1 cellular context compared by ENCODE assay signal in genomic region chr22:17910561-17911311, GRCh38.
TF ChIP-seq lines count a peak whose summit lies in the region.

No MANE protein-coding gene starts in this region.

TF ChIP-seq in HEK293, 187 proteins besides CTCF, POLR2A, EP300 and RAD21 (continued from another document and continues in another):
- TF ChIP-seq, protein P1, sequence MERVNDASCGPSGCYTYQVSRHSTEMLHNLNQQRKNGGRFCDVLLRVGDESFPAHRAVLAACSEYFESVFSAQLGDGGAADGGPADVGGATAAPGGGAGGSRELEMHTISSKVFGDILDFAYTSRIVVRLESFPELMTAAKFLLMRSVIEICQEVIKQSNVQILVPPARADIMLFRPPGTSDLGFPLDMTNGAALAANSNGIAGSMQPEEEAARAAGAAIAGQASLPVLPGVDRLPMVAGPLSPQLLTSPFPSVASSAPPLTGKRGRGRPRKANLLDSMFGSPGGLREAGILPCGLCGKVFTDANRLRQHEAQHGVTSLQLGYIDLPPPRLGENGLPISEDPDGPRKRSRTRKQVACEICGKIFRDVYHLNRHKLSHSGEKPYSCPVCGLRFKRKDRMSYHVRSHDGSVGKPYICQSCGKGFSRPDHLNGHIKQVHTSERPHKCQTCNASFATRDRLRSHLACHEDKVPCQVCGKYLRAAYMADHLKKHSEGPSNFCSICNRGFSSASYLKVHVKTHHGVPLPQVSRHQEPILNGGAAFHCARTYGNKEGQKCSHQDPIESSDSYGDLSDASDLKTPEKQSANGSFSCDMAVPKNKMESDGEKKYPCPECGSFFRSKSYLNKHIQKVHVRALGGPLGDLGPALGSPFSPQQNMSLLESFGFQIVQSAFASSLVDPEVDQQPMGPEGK (tag by site-specific recombination; IDR thresholded peaks at IDR 0.05), result 0 out of 2 replicates have a peak, but pooled peaks have one; percentile 36
- no peak for TF ChIP-seq ZNF239 (tag by site-specific recombination; IDR thresholded peaks at IDR 0.05)
- no peak for TF ChIP-seq ZNF292 (tag by site-specific recombination; IDR thresholded peaks at IDR 0.05; ENCODE audit: borderline replicate concordance, low read depth)
- TF ChIP-seq ZNF138 (tag by site-specific recombination; IDR thresholded peaks at IDR 0.05; ENCODE audit: borderline replicate concordance), result no peak
- TF ChIP-seq, protein P2, sequence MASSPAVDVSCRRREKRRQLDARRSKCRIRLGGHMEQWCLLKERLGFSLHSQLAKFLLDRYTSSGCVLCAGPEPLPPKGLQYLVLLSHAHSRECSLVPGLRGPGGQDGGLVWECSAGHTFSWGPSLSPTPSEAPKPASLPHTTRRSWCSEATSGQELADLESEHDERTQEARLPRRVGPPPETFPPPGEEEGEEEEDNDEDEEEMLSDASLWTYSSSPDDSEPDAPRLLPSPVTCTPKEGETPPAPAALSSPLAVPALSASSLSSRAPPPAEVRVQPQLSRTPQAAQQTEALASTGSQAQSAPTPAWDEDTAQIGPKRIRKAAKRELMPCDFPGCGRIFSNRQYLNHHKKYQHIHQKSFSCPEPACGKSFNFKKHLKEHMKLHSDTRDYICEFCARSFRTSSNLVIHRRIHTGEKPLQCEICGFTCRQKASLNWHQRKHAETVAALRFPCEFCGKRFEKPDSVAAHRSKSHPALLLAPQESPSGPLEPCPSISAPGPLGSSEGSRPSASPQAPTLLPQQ (tag by site-specific recombination; IDR thresholded peaks at IDR 0.05), result no peak
- TF ChIP-seq ZXDB (tag by site-specific recombination; IDR thresholded peaks at IDR 0.05), result no peak
- no peak for TF ChIP-seq INSM2 (tag by site-specific recombination; IDR thresholded peaks at IDR 0.05)
- no peak for TF ChIP-seq ZNF704 (tag by site-specific recombination; IDR thresholded peaks at IDR 0.05)
- TF ChIP-seq ZNF677 (tag by site-specific recombination; IDR thresholded peaks at IDR 0.05), result no peak
- no peak for TF ChIP-seq ZNF571 (tag by site-specific recombination; IDR thresholded peaks at IDR 0.05)
- TF ChIP-seq, protein P3, sequence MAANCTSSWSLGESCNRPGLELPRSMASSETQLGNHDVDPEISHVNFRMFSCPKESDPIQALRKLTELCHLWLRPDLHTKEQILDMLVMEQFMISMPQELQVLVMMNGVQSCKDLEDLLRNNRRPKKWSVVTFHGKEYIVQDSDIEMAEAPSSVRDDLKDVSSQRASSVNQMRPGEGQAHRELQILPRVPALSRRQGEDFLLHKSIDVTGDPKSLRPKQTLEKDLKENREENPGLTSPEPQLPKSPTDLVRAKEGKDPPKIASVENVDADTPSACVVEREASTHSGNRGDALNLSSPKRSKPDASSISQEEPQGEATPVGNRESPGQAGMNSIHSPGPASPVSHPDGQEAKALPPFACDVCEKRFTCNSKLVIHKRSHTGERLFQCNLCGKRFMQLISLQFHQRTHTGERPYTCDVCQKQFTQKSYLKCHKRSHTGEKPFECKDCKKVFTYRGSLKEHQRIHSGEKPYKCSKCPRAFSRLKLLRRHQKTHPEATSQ (tag by site-specific recombination; IDR thresholded peaks at IDR 0.05), result no peak
- TF ChIP-seq HIC1 (tag by site-specific recombination; IDR thresholded peaks at IDR 0.05), result no peak
- TF ChIP-seq GLI2 (tag by site-specific recombination; IDR thresholded peaks at IDR 0.05; ENCODE audit: borderline replicate concordance, low read depth), result no peak
- no peak for TF ChIP-seq ZNF266 (tag by site-specific recombination; IDR thresholded peaks at IDR 0.05; ENCODE audit: low read depth)
- TF ChIP-seq ZNF600 (tag by site-specific recombination; IDR thresholded peaks at IDR 0.05), result peak; percentile 57
- TF ChIP-seq ZNF521 (tag by site-specific recombination; IDR thresholded peaks at IDR 0.05), result no peak
- TF ChIP-seq, protein P4, sequence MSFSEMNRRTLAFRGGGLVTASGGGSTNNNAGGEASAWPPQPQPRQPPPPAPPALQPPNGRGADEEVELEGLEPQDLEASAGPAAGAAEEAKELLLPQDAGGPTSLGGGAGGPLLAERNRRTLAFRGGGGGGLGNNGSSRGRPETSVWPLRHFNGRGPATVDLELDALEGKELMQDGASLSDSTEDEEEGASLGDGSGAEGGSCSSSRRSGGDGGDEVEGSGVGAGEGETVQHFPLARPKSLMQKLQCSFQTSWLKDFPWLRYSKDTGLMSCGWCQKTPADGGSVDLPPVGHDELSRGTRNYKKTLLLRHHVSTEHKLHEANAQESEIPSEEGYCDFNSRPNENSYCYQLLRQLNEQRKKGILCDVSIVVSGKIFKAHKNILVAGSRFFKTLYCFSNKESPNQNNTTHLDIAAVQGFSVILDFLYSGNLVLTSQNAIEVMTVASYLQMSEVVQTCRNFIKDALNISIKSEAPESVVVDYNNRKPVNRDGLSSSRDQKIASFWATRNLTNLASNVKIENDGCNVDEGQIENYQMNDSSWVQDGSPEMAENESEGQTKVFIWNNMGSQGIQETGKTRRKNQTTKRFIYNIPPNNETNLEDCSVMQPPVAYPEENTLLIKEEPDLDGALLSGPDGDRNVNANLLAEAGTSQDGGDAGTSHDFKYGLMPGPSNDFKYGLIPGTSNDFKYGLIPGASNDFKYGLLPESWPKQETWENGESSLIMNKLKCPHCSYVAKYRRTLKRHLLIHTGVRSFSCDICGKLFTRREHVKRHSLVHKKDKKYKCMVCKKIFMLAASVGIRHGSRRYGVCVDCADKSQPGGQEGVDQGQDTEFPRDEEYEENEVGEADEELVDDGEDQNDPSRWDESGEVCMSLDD (tag by site-specific recombination; IDR thresholded peaks at IDR 0.05), result no peak
- TF ChIP-seq, protein P5, sequence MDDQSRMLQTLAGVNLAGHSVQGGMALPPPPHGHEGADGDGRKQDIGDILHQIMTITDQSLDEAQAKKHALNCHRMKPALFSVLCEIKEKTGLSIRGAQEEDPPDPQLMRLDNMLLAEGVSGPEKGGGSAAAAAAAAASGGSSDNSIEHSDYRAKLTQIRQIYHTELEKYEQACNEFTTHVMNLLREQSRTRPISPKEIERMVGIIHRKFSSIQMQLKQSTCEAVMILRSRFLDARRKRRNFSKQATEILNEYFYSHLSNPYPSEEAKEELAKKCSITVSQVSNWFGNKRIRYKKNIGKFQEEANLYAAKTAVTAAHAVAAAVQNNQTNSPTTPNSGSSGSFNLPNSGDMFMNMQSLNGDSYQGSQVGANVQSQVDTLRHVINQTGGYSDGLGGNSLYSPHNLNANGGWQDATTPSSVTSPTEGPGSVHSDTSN (CRISPR knock-in tag; IDR thresholded peaks at IDR 0.05), result no peak
- no peak for TF ChIP-seq ZNF248 (tag by site-specific recombination; IDR thresholded peaks at IDR 0.05)
- no peak for TF ChIP-seq ZNF777 (tag by site-specific recombination; IDR thresholded peaks at IDR 0.05; ENCODE audit: borderline replicate concordance)
- TF ChIP-seq ZNF394 (tag by site-specific recombination; IDR thresholded peaks at IDR 0.05; ENCODE audit: borderline replicate concordance), result no peak
- TF ChIP-seq, protein P6, sequence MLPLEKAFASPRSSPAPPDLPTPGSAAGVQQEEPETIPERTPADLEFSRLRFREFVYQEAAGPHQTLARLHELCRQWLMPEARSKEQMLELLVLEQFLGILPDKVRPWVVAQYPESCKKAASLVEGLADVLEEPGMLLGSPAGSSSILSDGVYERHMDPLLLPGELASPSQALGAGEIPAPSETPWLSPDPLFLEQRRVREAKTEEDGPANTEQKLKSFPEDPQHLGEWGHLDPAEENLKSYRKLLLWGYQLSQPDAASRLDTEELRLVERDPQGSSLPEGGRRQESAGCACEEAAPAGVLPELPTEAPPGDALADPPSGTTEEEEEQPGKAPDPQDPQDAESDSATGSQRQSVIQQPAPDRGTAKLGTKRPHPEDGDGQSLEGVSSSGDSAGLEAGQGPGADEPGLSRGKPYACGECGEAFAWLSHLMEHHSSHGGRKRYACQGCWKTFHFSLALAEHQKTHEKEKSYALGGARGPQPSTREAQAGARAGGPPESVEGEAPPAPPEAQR (tag by site-specific recombination; IDR thresholded peaks at IDR 0.05), result no peak
- no peak for TF ChIP-seq ZFP3 (tag by site-specific recombination; IDR thresholded peaks at IDR 0.05; ENCODE audit: low read depth)
- no peak for TF ChIP-seq ZNF211 (tag by site-specific recombination; IDR thresholded peaks at IDR 0.05; ENCODE audit: low read depth)
- TF ChIP-seq GLIS2 (tag by site-specific recombination; IDR thresholded peaks at IDR 0.05), result no peak
- TF ChIP-seq KLF10 (tag by site-specific recombination; IDR thresholded peaks at IDR 0.05), result no peak
- no peak for TF ChIP-seq OSR2 (tag by site-specific recombination; IDR thresholded peaks at IDR 0.05)
- TF ChIP-seq, protein P7, sequence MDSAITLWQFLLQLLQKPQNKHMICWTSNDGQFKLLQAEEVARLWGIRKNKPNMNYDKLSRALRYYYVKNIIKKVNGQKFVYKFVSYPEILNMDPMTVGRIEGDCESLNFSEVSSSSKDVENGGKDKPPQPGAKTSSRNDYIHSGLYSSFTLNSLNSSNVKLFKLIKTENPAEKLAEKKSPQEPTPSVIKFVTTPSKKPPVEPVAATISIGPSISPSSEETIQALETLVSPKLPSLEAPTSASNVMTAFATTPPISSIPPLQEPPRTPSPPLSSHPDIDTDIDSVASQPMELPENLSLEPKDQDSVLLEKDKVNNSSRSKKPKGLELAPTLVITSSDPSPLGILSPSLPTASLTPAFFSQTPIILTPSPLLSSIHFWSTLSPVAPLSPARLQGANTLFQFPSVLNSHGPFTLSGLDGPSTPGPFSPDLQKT (IDR thresholded peaks at IDR 0.05; ENCODE audit: borderline replicate concordance, low read depth, low read length), result no peak
- TF ChIP-seq, protein P8, sequence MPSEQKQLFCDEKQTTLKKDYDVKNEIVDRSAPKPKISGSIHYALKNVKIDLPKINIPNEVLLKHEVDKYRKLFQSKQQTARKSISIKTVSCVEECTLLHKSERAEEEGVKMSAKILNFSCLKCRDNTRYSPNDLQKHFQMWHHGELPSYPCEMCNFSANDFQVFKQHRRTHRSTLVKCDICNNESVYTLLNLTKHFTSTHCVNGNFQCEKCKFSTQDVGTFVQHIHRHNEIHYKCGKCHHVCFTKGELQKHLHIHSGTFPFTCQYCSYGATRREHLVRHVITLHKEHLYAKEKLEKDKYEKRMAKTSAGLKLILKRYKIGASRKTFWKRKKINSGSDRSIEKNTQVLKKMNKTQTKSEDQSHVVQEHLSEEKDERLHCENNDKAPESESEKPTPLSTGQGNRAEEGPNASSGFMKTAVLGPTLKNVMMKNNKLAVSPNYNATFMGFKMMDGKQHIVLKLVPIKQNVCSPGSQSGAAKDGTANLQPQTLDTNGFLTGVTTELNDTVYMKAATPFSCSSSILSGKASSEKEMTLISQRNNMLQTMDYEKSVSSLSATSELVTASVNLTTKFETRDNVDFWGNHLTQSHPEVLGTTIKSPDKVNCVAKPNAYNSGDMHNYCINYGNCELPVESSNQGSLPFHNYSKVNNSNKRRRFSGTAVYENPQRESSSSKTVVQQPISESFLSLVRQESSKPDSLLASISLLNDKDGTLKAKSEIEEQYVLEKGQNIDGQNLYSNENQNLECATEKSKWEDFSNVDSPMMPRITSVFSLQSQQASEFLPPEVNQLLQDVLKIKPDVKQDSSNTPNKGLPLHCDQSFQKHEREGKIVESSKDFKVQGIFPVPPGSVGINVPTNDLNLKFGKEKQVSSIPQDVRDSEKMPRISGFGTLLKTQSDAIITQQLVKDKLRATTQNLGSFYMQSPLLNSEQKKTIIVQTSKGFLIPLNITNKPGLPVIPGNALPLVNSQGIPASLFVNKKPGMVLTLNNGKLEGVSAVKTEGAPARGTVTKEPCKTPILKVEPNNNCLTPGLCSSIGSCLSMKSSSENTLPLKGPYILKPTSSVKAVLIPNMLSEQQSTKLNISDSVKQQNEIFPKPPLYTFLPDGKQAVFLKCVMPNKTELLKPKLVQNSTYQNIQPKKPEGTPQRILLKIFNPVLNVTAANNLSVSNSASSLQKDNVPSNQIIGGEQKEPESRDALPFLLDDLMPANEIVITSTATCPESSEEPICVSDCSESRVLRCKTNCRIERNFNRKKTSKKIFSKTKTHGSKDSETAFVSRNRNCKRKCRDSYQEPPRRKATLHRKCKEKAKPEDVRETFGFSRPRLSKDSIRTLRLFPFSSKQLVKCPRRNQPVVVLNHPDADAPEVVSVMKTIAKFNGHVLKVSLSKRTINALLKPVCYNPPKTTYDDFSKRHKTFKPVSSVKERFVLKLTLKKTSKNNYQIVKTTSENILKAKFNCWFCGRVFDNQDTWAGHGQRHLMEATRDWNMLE (tag by site-specific recombination; conservative IDR thresholded peaks at IDR 0.05; ENCODE audit: low read depth), result no peak
- TF ChIP-seq ZBTB20 (tag by site-specific recombination; IDR thresholded peaks at IDR 0.05), result no peak
- TF ChIP-seq ZNF48 (tag by site-specific recombination; IDR thresholded peaks at IDR 0.05), result no peak
- TF ChIP-seq ZFP37 (tag by site-specific recombination; IDR thresholded peaks at IDR 0.05), result no peak
